ENCODE assay signal across 18 cellular contexts in the genomic region with DNA sequence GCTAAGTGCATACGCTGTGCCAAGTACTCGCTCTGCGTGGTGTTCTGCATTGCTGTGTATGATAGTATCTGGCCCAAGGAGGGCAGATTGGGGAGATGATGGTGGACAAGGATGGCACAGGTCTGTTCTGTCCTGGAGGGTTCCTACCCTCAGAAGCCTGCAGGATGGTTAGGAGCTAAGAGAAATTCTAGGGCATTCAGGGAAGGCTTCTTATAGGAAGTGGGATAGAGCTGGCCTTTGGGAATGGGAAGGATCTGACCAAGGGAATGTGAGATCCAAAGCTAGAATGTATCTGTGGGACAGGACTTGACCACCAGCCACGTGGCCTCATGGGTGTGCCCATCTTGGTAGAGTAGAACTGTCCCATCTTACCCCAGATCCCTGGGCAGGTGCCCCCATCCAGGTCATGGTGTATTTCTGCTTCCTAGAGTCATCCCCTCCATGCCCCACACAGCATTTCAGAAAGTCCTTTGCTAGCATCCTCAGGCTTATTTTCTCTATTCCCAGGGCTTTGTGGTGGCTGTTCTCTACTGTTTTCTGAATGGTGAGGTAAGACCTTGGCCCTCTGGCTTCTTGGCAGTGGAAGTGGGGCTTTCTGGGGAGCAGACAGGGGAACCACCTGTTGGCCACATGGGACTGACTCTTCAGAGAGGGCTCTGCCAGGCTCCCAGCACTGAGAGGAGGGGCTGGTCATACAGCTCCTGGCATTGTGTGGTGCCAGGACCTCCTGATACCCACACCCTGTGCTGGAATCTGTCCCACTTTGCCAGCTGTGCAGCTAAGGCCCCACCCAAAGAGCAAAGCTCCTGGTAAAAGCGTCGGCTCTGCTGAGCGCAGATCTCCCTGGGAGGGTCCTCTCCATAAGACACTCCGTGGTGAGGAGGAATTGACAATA. TPM values are rescaled to one million over a fixed set of nuclear protein-coding genes. Genes with fewer than 3 reads are reported as not detected.
A peak's percentile ranks its signal among the peaks of the same experiment; 100 is the strongest.
DNase-seq lines count a peak whose midpoint lies in the region; ATAC-seq and TF ChIP-seq lines count a peak whose summit lies in the region.
"Had no signal": no experiment of that assay in that cellular context is flagged by ENCODE, and none has a peak within 500 bp of the region (broad histone marks: within the 10 kb centered on the region; RNA-seq: fewer than 3 reads in every experiment).

No MANE protein-coding gene starts in this region.

- H3K27ac ChIP-seq in RWPE2 (ENCODE audit: poor library complexity, severe bottlenecking), result no peak overlapping the region
- H3K27ac ChIP-seq: 22Rv1, BLaER1, KMS-11 had no signal

- DNase-seq in DMS 273 (lab: John Stamatoyannopoulos, UW; ENCODE audit: unreplicated experiment) (peak; percentile 62), DMS 273 treated with DMSO at 0.1 percent for 48 hours (lab: John Stamatoyannopoulos, UW) (no peak), RWPE2 (ENCODE audit: low spot score) (peak; percentile 11), neural crest cell (ENCODE audit: low read depth, low spot score) (no peak), type B pancreatic cell (ENCODE audit: extremely low spot score, unreplicated experiment) (peak; percentile 37), hepatic stellate cell (ENCODE audit: low spot score) (no peak), DMS79 (lab: John Stamatoyannopoulos, UW) (no peak)
- DNase-seq in activated CD4-positive, alpha-beta T cell treated with anti-CD3 and anti-CD28 coated beads, Interleukin-2, amount 10 ng/mL, durations not matched to agents 7 days and 5 days, result no peak
- DNase-seq: CD8-positive, alpha-beta memory T cell; NCI-H1105 treated with DMSO at 0.1 percent for 48 hours; NCI-H187; NCI-H748 treated with DMSO at 0.1 percent for 48 hours; SHP77 treated with DMSO at 0.1 percent for 48 hours had no signal

- CTCF ChIA-PET in activated CD4-positive, alpha-beta T cell treated with anti-CD3 and anti-CD28 coated beads, Interleukin-2, amount 10 ng/mL, durations not matched to agents 7 days and 5 days (lab: Charles Lee), result no interaction called here

- H3K27ac Mint-ChIP-seq in neural crest cell (ENCODE audit: unreplicated experiment) (peak overlapping the region; percentile 27), type B pancreatic cell (no peak overlapping the region)
- no peak overlapping the region for H3K27ac Mint-ChIP-seq in activated CD4-positive, alpha-beta T cell treated with anti-CD3 and anti-CD28 coated beads, Interleukin-2, amount 10 ng/mL, durations not matched to agents 7 days and 5 days
- H3K27ac Mint-ChIP-seq: CD8-positive, alpha-beta memory T cell had no signal

- no peaks in the 10 kb centered on the region for H3K36me3 Mint-ChIP-seq in neural crest cell (ENCODE audit: low read depth)
- H3K36me3 Mint-ChIP-seq in type B pancreatic cell, result no peaks in the 10 kb centered on the region
- no peaks in the 10 kb centered on the region for H3K36me3 Mint-ChIP-seq in activated CD4-positive, alpha-beta T cell treated with anti-CD3 and anti-CD28 coated beads, Interleukin-2, amount 10 ng/mL, durations not matched to agents 7 days and 5 days (ENCODE audit: low read depth)
- H3K36me3 Mint-ChIP-seq: CD8-positive, alpha-beta memory T cell had no signal

- POLR2A ChIA-PET in activated CD4-positive, alpha-beta T cell treated with anti-CD3 and anti-CD28 coated beads, Interleukin-2, amount 10 ng/mL, durations not matched to agents 7 days and 5 days (lab: Charles Lee), result no interaction called here

- ATAC-seq in RWPE2 (ENCODE audit: low read depth), result no peak
- ATAC-seq: HepG2 had no signal

- peaks cover 3% of the 10 kb centered on the region for H3K27me3 Mint-ChIP-seq in neural crest cell (ENCODE audit: low read depth)
- H3K27me3 Mint-ChIP-seq in type B pancreatic cell, result peaks cover 17% of the 10 kb centered on the region
- no peaks in the 10 kb centered on the region for H3K27me3 Mint-ChIP-seq in activated CD4-positive, alpha-beta T cell treated with anti-CD3 and anti-CD28 coated beads, Interleukin-2, amount 10 ng/mL, durations not matched to agents 7 days and 5 days

- no peak overlapping the region for H3K4me3 ChIP-seq in RWPE2 (ENCODE audit: severe bottlenecking)
- H3K4me3 ChIP-seq: BLaER1 had no signal

- H3K4me1 Mint-ChIP-seq in neural crest cell (no peaks in the 10 kb centered on the region), type B pancreatic cell (ENCODE audit: unreplicated experiment) (no peaks in the 10 kb centered on the region)
- no peaks in the 10 kb centered on the region for H3K4me1 Mint-ChIP-seq in activated CD4-positive, alpha-beta T cell treated with anti-CD3 and anti-CD28 coated beads, Interleukin-2, amount 10 ng/mL, durations not matched to agents 7 days and 5 days
- H3K4me1 Mint-ChIP-seq: CD8-positive, alpha-beta memory T cell had no signal

- H3K4me3 Mint-ChIP-seq in neural crest cell, result no peak overlapping the region
- no peak overlapping the region for H3K4me3 Mint-ChIP-seq in type B pancreatic cell
- H3K4me3 Mint-ChIP-seq in activated CD4-positive, alpha-beta T cell treated with anti-CD3 and anti-CD28 coated beads, Interleukin-2, amount 10 ng/mL, durations not matched to agents 7 days and 5 days, result no peak overlapping the region
- H3K4me3 Mint-ChIP-seq: CD8-positive, alpha-beta memory T cell had no signal

- H3K4me1 ChIP-seq in RWPE2 (ENCODE audit: insufficient read depth, poor library complexity, severe bottlenecking), result no peaks in the 10 kb centered on the region
- H3K4me1 ChIP-seq: BLaER1 had no signal

- no peaks in the 10 kb centered on the region for H3K9me3 Mint-ChIP-seq in neural crest cell
- H3K9me3 Mint-ChIP-seq in type B pancreatic cell, result no peaks in the 10 kb centered on the region
- H3K9me3 Mint-ChIP-seq in activated CD4-positive, alpha-beta T cell treated with anti-CD3 and anti-CD28 coated beads, Interleukin-2, amount 10 ng/mL, durations not matched to agents 7 days and 5 days, result no peaks in the 10 kb centered on the region

- no peak for TF ChIP-seq CTCF in RWPE2 (IDR thresholded peaks at IDR 0.05; ENCODE audit: poor library complexity, severe bottlenecking)
- TF ChIP-seq CTCF in neural crest cell (conservative IDR thresholded peaks at IDR 0.05), result no peak
- TF ChIP-seq CTCF in type B pancreatic cell (conservative IDR thresholded peaks at IDR 0.05), result no peak

- H3K9me3 ChIP-seq in RWPE2 (ENCODE audit: severe bottlenecking), result no peaks in the 10 kb centered on the region
- H3K9me3 ChIP-seq: BLaER1 had no signal

- H3K36me3 ChIP-seq in RWPE2 (ENCODE audit: low read depth), result no peaks in the 10 kb centered on the region
- H3K36me3 ChIP-seq: BLaER1 had no signal

- H3K27me3 ChIP-seq in RWPE2 (ENCODE audit: insufficient read depth, poor library complexity, severe bottlenecking), result no peaks in the 10 kb centered on the region
- H3K27me3 ChIP-seq: BLaER1 had no signal

RNA-seq across cellular contexts. Expression of a gene that starts 52.5 kb away (rescaled TPM):
- total RNA-seq in neural crest cell, result 8.8 and 9.0 TPM in 2 replicates
- 0.24 and 2.8 TPM in 2 replicates for total RNA-seq in type B pancreatic cell (ENCODE audit: low replicate concordance)
- total RNA-seq in activated CD4-positive, alpha-beta T cell treated with anti-CD3 and anti-CD28 coated beads, Interleukin-2, amount 10 ng/mL, durations not matched to agents 7 days and 5 days, result not detected
- total RNA-seq: CD8-positive, alpha-beta memory T cell; HepG2; MCF 10A had no signal

Comparison
In these comparisons a context has a peak if more than half of its experiments do, and no peak if none do; other contexts are left out.
1. DNase-seq: peak in DMS 273 (single experiment), RWPE2 (single experiment) and type B pancreatic cell (single experiment); none in DMS 273 treated with DMSO at 0.1 percent for 48 hours (single experiment), neural crest cell (single experiment), hepatic stellate cell (single experiment), activated CD4-positive, alpha-beta T cell treated with anti-CD3 and anti-CD28 coated beads, Interleukin-2, amount 10 ng/mL, durations not matched to agents 7 days and 5 days (single experiment) and DMS79 (single experiment).